ENCODE assay signal across 24 cellular contexts in the genomic region with DNA sequence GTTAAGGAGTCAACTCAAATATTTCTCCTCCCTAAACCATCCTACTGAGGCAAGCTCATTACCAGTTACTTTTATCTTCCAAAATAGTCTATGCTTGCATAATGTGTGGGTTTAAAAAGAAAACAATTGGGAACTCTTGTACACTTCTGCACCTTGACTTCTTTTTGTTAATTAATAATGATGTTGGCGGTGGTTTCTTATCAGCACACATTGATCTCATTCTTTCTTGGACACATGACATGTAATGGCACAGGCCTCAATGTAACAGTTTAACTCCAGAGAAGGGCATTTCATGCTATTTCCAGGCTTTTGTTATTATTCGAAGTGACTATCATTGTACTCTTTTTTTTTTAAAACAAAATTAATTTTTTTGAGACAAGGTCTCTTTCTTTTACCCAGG. TPM values are rescaled to one million over a fixed set of nuclear protein-coding genes. Genes with fewer than 3 reads are reported as not detected.
DNase-seq lines count a peak whose midpoint lies in the region; ATAC-seq and TF ChIP-seq lines count a peak whose summit lies in the region.
"Had no signal": no experiment of that assay in that cellular context is flagged by ENCODE, and none has a peak within 500 bp of the region (broad histone marks: within the 10 kb centered on the region; RNA-seq: fewer than 3 reads in every experiment).

No MANE protein-coding gene starts in this region.

- DNase-seq in Caki2 (ENCODE audit: low read depth) (peak; percentile 47), body of pancreas (no peak), lower lobe of right lung (no peak), ovary (no peak)
- DNase-seq: CD4-positive, CD25-positive, alpha-beta regulatory T cell; COR-L47; DMS 273 treated with DMSO at 0.1 percent for 48 hours; DMS79 treated with DMSO at 0.1 percent for 48 hours; GOT3; Kasumi-1; MM.1S; NCI-H1048; NCI-H1417 treated with DMSO at 0.1 percent for 48 hours; NCI-H187 treated with DMSO at 0.1 percent for 48 hours; NCI-H510A treated with DMSO at 0.1 percent for 48 hours; NCI-H82; RPMI8226; SHP77 had no signal

- intact Hi-C loops in body of pancreas (cut with DNase I) = no loop called here
- intact Hi-C loops in lower lobe of right lung (cut with DNase I) = no loop called here
- intact Hi-C loops in ovary (cut with DNase I) = no loop called here

- TF ChIP-seq CTCF in body of pancreas (IDR thresholded peaks at IDR 0.05) (no peak), nephron (IDR thresholded peaks at IDR 0.05; ENCODE audit: unreplicated experiment in 3 of 3) (no peak), lower lobe of right lung (IDR thresholded peaks at IDR 0.05) (no peak), ovary (IDR thresholded peaks at IDR 0.05) (no peak)

- TF ChIP-seq EP300 in ovary (IDR thresholded peaks at IDR 0.05) = no peak

- H3K27me3 Mint-ChIP-seq in IgD-negative memory B cell = no peaks in the 10 kb centered on the region
- peaks cover 34% of the 10 kb centered on the region for H3K27me3 Mint-ChIP-seq in nephron (ENCODE audit: low read depth)

- H3K27ac ChIP-seq in body of pancreas (peak overlapping the region in 1 of 4 donors; percentile 60), lower lobe of right lung (no peak overlapping the region), ovary (no peak overlapping the region)
- H3K27ac ChIP-seq: A549 had no signal

- H3K4me3 Mint-ChIP-seq in IgD-negative memory B cell (peak overlapping the region in 2 of 4 donors; percentile 39 to 90), nephron (peak overlapping the region in 1 of 3 experiments; percentile 34)
- H3K4me3 Mint-ChIP-seq: CD4-positive, CD25-positive, alpha-beta regulatory T cell had no signal

- 54% methylated on average over 2 of the region's 2 CpGs for WGBS in body of pancreas, 2 donors
- WGBS in ovary, 3 donors = 32 to 48% (median 37%) methylated on average over 2 of the region's 2 CpGs

- ATAC-seq in body of pancreas (peak; percentile 63), GM21717 (IDR thresholded peaks at IDR 0.05; ENCODE audit: unreplicated experiment) (no peak), lower lobe of right lung (no peak), HG03457 (IDR thresholded peaks at IDR 0.05; ENCODE audit: unreplicated experiment) (no peak)
- ATAC-seq: PC-3 had no signal

- peaks cover 7% of the 10 kb centered on the region for H3K4me1 ChIP-seq in body of pancreas
- peaks cover 16% of the 10 kb centered on the region for H3K4me1 ChIP-seq in lower lobe of right lung
- no peaks in the 10 kb centered on the region for H3K4me1 ChIP-seq in ovary (ENCODE audit: insufficient read depth)
- H3K4me1 ChIP-seq: A549 had no signal

- no peaks in the 10 kb centered on the region for H3K9me3 ChIP-seq in body of pancreas
- no peaks in the 10 kb centered on the region for H3K9me3 ChIP-seq in lower lobe of right lung
- no peaks in the 10 kb centered on the region for H3K9me3 ChIP-seq in ovary
- H3K9me3 ChIP-seq: A549 had no signal

- H3K36me3 Mint-ChIP-seq in IgD-negative memory B cell (peaks cover 8% of the 10 kb centered on the region), nephron (ENCODE audit: low read depth) (no peaks in the 10 kb centered on the region)
- H3K36me3 Mint-ChIP-seq: CD4-positive, CD25-positive, alpha-beta regulatory T cell had no signal

- H3K27ac Mint-ChIP-seq in IgD-negative memory B cell (peak overlapping the region in 2 of 3 donors; percentile 89 to 93), nephron (peak overlapping the region; percentile 65 to 88 (median 66))
- H3K27ac Mint-ChIP-seq: CD4-positive, CD25-positive, alpha-beta regulatory T cell had no signal

- H3K9me3 Mint-ChIP-seq in IgD-negative memory B cell = no peaks in the 10 kb centered on the region
- no peaks in the 10 kb centered on the region for H3K9me3 Mint-ChIP-seq in nephron
- H3K9me3 Mint-ChIP-seq: CD4-positive, CD25-positive, alpha-beta regulatory T cell had no signal

- no peak for TF ChIP-seq POLR2A in body of pancreas (IDR thresholded peaks at IDR 0.05)
- TF ChIP-seq POLR2A in ovary (IDR thresholded peaks at IDR 0.05) = no peak

- H3K27me3 ChIP-seq in body of pancreas (no peaks in the 10 kb centered on the region), lower lobe of right lung (ENCODE audit: low read depth) (no peaks in the 10 kb centered on the region), ovary (no peaks in the 10 kb centered on the region)

- H3K36me3 ChIP-seq in body of pancreas (replicated peaks in 1 of 2; ENCODE audit: insufficient read depth in 1 of 2, low read depth in 2 of 2) (no peaks in the 10 kb centered on the region), lower lobe of right lung (peaks cover 13% of the 10 kb centered on the region), ovary (no peaks in the 10 kb centered on the region)

- peaks cover 73 to 80% (median 78%) of the 10 kb centered on the region in 3 donors for H3K4me1 Mint-ChIP-seq in IgD-negative memory B cell
- peaks cover 36% of the 10 kb centered on the region for H3K4me1 Mint-ChIP-seq in nephron
- H3K4me1 Mint-ChIP-seq: CD4-positive, CD25-positive, alpha-beta regulatory T cell had no signal

- H3K4me3 ChIP-seq in body of pancreas (no peak overlapping the region), lower lobe of right lung (no peak overlapping the region), ovary (no peak overlapping the region)
- H3K4me3 ChIP-seq: A549 had no signal

- in situ Hi-C loops in Caki2 (cut with HindIII; ENCODE audit: low pct_unique_long_range_greater_than_20kb, low sequenced_read_pairs) = no loop called here

RNA-seq across cellular contexts. Expression of a gene that starts 7.8 kb away (rescaled TPM):
- 3.9 and 23.4 TPM in 2 replicates for total RNA-seq in Caki2 (2014; rRNA removed; shearing (Covaris generic); ENCODE audit: low replicate concordance)
- 123 TPM for polyA plus RNA-seq in IgD-negative memory B cell
- 1 to 10 TPM; 6.7 to 9.6 TPM for total RNA-seq in body of pancreas
- 47.7 TPM for total RNA-seq in lower lobe of right lung
- 10 to 100 TPM in 1 of 7 donors, 1 to 10 TPM in 6; 3.6 to 16.4 (median 5.6) TPM for total RNA-seq in ovary
- 10 to 100 TPM in 1 of 2 donors, 1 to 10 TPM in 1; 3.3 to 11.8 TPM for polyA plus RNA-seq in ovary
